In genomic region chr12:111368684-111369495, GRCh38 we compare ENCODE assay signal across 8 cellular contexts. TPM values are rescaled to one million over a fixed set of nuclear protein-coding genes. Genes with fewer than 3 reads are reported as not detected.
DNase-seq lines count a peak whose midpoint lies in the region.

Gene PHETA1 (minus strand): TSS chr12:111369095. CDS start chr12:111363427, 5,668 bp downstream.

- H3K4me1 ChIP-seq in SJSA1 (replicated peaks) (peaks cover 15% of the 10 kb centered on the region), subcutaneous abdominal adipose tissue (ENCODE audit: control insufficient read depth in 5 of 5, insufficient read depth in 5 of 5, low read length in 5 of 5) (peaks cover 6 to 42% (median 34%) of the 10 kb centered on the region in 5 donors)

- no peaks in the 10 kb centered on the region for H3K9me3 Mint-ChIP-seq in activated naive CD4-positive, alpha-beta T cell treated with anti-CD3 and anti-CD28 coated beads, Interleukin-2, amount 10 ng/mL, durations not matched to agents 7 days and 5 days

- H3K36me3 ChIP-seq in H7 (replicated peaks; ENCODE audit: control insufficient read depth, insufficient read depth, low read length) (peaks cover 2% of the 10 kb centered on the region), SJSA1 (peaks cover 4% of the 10 kb centered on the region), subcutaneous abdominal adipose tissue (ENCODE audit: control insufficient read depth in 5 of 5, insufficient read depth in 5 of 5, low read length in 5 of 5) (peaks cover 0 to 19% (median 5%) of the 10 kb centered on the region in 5 donors)

- CTCF ChIA-PET in activated naive CD4-positive, alpha-beta T cell treated with anti-CD3 and anti-CD28 coated beads, Interleukin-2, amount 10 ng/mL, durations not matched to agents 7 days and 5 days (lab: Charles Lee) = interaction anchor here (0.6 to 4.1 kb wide), 4 partner anchors 27 to 88 kb away, joined by 3 to 18 read pairs (median 4); no protein-coding TSS in a partner anchor

- peak within 1 kb of the TSS; percentile 80 for H3K4me3 Mint-ChIP-seq in activated naive CD4-positive, alpha-beta T cell treated with anti-CD3 and anti-CD28 coated beads, Interleukin-2, amount 10 ng/mL, durations not matched to agents 7 days and 5 days

- peaks cover 39% of the 10 kb centered on the region for H3K27me3 Mint-ChIP-seq in activated naive CD4-positive, alpha-beta T cell treated with anti-CD3 and anti-CD28 coated beads, Interleukin-2, amount 10 ng/mL, durations not matched to agents 7 days and 5 days

- no peaks in the 10 kb centered on the region for H3K9me3 ChIP-seq in SJSA1 (replicated peaks)
- no peaks in the 10 kb centered on the region for H3K9me3 ChIP-seq in subcutaneous abdominal adipose tissue (ENCODE audit: control insufficient read depth in 5 of 5, low read length in 5 of 5)

- H3K4me3 ChIP-seq in H7 (ENCODE audit: insufficient read depth, low read depth, low read length) (peak within 1 kb of the TSS; percentile 87), SJSA1 (peak within 1 kb of the TSS; percentile 85), subcutaneous abdominal adipose tissue (ENCODE audit: low read depth in 1 of 5, low read length in 5 of 5) (peak within 1 kb of the TSS; percentile 77 to 94 (median 88))

- peaks cover 8% of the 10 kb centered on the region for H3K27me3 ChIP-seq in H7 (ENCODE audit: control insufficient read depth, insufficient read depth, low read length)
- H3K27me3 ChIP-seq in SJSA1 (replicated peaks) = no peaks in the 10 kb centered on the region
- no peaks in the 10 kb centered on the region for H3K27me3 ChIP-seq in subcutaneous abdominal adipose tissue (ENCODE audit: control insufficient read depth in 5 of 5, insufficient read depth in 4 of 5, low read length in 5 of 5)

- H3K27ac Mint-ChIP-seq in activated naive CD4-positive, alpha-beta T cell treated with anti-CD3 and anti-CD28 coated beads, Interleukin-2, amount 10 ng/mL, durations not matched to agents 7 days and 5 days = peak within 1 kb of the TSS; percentile 11

- H3K36me3 Mint-ChIP-seq in activated naive CD4-positive, alpha-beta T cell treated with anti-CD3 and anti-CD28 coated beads, Interleukin-2, amount 10 ng/mL, durations not matched to agents 7 days and 5 days = no peaks in the 10 kb centered on the region

- DNase-seq in EL = peak; percentile 86
- peak; percentile 98 for DNase-seq in H7
- peak; percentile 84 for DNase-seq in M059J (ENCODE audit: low read depth)
- peak; percentile 73 to 92 for DNase-seq in SJSA1 (ENCODE audit: low read depth in 1 of 2, low spot score in 2 of 2)
- peak; percentile 88 for DNase-seq in activated naive CD4-positive, alpha-beta T cell treated with anti-CD3 and anti-CD28 coated beads, Interleukin-2, amount 10 ng/mL, durations not matched to agents 7 days and 5 days
- peak; percentile 87 for DNase-seq in globus pallidus (ENCODE audit: low spot score)
- DNase-seq in non-pigmented ciliary epithelial cell (ENCODE audit: low read depth) = peak; percentile 18

- peak within 1 kb of the TSS; percentile 68 to 92 (median 88) for H3K9ac ChIP-seq in subcutaneous abdominal adipose tissue (ENCODE audit: low read length in 5 of 5)

- H3K27ac ChIP-seq in SJSA1 (no peak within 1 kb of the TSS), subcutaneous abdominal adipose tissue (ENCODE audit: low read depth, low read length) (peak within 1 kb of the TSS; percentile 50)

- peaks cover 22% of the 10 kb centered on the region for H3K4me1 Mint-ChIP-seq in activated naive CD4-positive, alpha-beta T cell treated with anti-CD3 and anti-CD28 coated beads, Interleukin-2, amount 10 ng/mL, durations not matched to agents 7 days and 5 days

RNA-seq across cellular contexts. Expression of gene PHETA1, which starts in this region (rescaled TPM):
- 7.1 and 10.1 TPM in 2 replicates for total RNA-seq in H7 (2014; rRNA removed; shearing (Covaris generic))
- total RNA-seq in M059J (2014; rRNA removed; shearing (Covaris generic)) = 2.3 and 3.9 TPM in 2 replicates
- 1.8 and 8.5 TPM in 2 replicates for total RNA-seq in SJSA1 (2014; rRNA removed; shearing (Covaris generic))

Comparison
In these comparisons a context has a peak if more than half of its experiments do, and no peak if none do; other contexts are left out.
1. DNase-seq: peak in every context shown above with its lines; median percentile 98 in H7; 88 in activated naive CD4-positive, alpha-beta T cell treated with anti-CD3 and anti-CD28 coated beads, Interleukin-2, amount 10 ng/mL, durations not matched to agents 7 days and 5 days; 87 in globus pallidus; 86 in EL; 84 in M059J; 82 in SJSA1; 18 in non-pigmented ciliary epithelial cell.